Comparison of ENCODE assay signal across 21 cellular contexts in the genomic region with DNA sequence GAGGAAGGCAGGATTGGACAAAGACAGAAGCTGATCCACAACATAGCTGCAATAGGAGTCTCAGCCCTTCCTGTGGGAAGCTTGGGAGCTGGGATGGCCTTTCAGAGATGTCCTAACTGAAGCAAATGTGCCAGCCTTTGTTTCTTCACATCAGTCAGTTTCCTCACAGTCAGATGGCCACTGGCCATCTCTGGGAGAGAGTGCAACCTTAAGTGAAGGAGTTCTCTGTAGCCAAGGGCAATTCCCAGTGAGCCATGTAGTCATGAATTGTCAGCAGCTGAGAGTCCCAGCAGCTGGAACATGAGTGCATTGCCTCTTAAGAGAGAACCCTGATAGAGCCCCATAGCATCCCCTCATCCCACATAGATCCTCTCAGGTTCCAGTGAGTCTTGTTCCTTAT.
DNase-seq lines count a peak whose midpoint lies in the region; ATAC-seq and TF ChIP-seq lines count a peak whose summit lies in the region.
"Had no signal": no experiment of that assay in that cellular context is flagged by ENCODE, and none has a peak within 500 bp of the region (broad histone marks: within the 10 kb centered on the region; RNA-seq: fewer than 3 reads in every experiment).

No MANE protein-coding gene starts in this region.

- H4K20me1 ChIP-seq in GM23338 (replicated peaks; ENCODE audit: insufficient read depth), result no peaks in the 10 kb centered on the region

- no peaks in the 10 kb centered on the region for H3K9me3 Mint-ChIP-seq in GM23338

- peaks cover 1% of the 10 kb centered on the region for H3K27me3 Mint-ChIP-seq in GM23338 (ENCODE audit: insufficient read depth, low read depth, poor library complexity)
- H3K27me3 Mint-ChIP-seq: CD4-positive, CD25-positive, alpha-beta regulatory T cell had no signal

- no peak overlapping the region for H3K27ac Mint-ChIP-seq in GM23338
- H3K27ac Mint-ChIP-seq: CD4-positive, CD25-positive, alpha-beta regulatory T cell; IgD-negative memory B cell had no signal

- H3K79me2 ChIP-seq in GM23338 (replicated peaks; ENCODE audit: insufficient read depth), result no peaks in the 10 kb centered on the region

- H3K27me3 ChIP-seq in heart right ventricle (no peaks in the 10 kb centered on the region), upper lobe of right lung (no peaks in the 10 kb centered on the region), GM23338 (ENCODE audit: insufficient read depth) (no peaks in the 10 kb centered on the region)
- H3K27me3 ChIP-seq: BE2C, MG63, Peyer's patch had no signal

- DNase-seq in Right ventricle myocardium inferior (ENCODE audit: missing footprints), result peak; percentile 73
- DNase-seq in cardiac septum (ENCODE audit: low spot score), result no peak
- peak; percentile 24 to 28 for DNase-seq in heart right ventricle
- DNase-seq in sciatic nerve (ENCODE audit: low spot score), result no peak
- no peak for DNase-seq in upper lobe of right lung
- DNase-seq in GM23338 (ENCODE audit: low spot score), result no peak
- no peak for DNase-seq in COR-L47 (lab: John Stamatoyannopoulos, UW)
- DNase-seq in kidney glomerular epithelial cell (lab: John Stamatoyannopoulos, UW), result no peak
- DNase-seq: BE2C; Caco-2; CD4-positive, CD25-positive, alpha-beta regulatory T cell; GM23248; HCEC 1CT; Karpas-422; MG63; NCI-H1092; NCI-H146; NCI-H2081; Peyer's patch; SHP77 had no signal

- H3K27ac ChIP-seq in heart right ventricle (no peak overlapping the region), upper lobe of right lung (no peak overlapping the region), GM23338 (ENCODE audit: low read depth) (no peak overlapping the region)
- H3K27ac ChIP-seq: GM23248, Peyer's patch had no signal

- peak; percentile 94 for ATAC-seq in Right ventricle myocardium inferior
- ATAC-seq in heart right ventricle, result peak; percentile 38 to 94 (median 66)
- peak; percentile 78 for ATAC-seq in sciatic nerve
- ATAC-seq in upper lobe of right lung, result no peak
- no peak for ATAC-seq in GM23338

- TF ChIP-seq CTCF in heart right ventricle (IDR thresholded peaks at IDR 0.05) (no peak), upper lobe of right lung (IDR thresholded peaks at IDR 0.05) (no peak), GM23338 (conservative IDR thresholded peaks at IDR 0.05; ENCODE audit: low read depth in 2 of 2) (no peak)

- intact Hi-C loops in Right ventricle myocardium inferior (cut with DNase I), result no loop called here
- intact Hi-C loops in cardiac septum (cut with DNase I), result no loop called here
- intact Hi-C loops in heart right ventricle (cut with DNase I), result no loop called here
- intact Hi-C loops in sciatic nerve (cut with DNase I), result no loop called here
- intact Hi-C loops in upper lobe of right lung (cut with DNase I), result no loop called here

- H3K4me1 Mint-ChIP-seq in GM23338, result peaks cover 4% of the 10 kb centered on the region

- H3K4me3 ChIP-seq in heart right ventricle (no peak overlapping the region), upper lobe of right lung (no peak overlapping the region), GM23338 (no peak overlapping the region)
- H3K4me3 ChIP-seq: GM23248, MG63, Peyer's patch had no signal

- H3K4me3 Mint-ChIP-seq in GM23338, result no peak overlapping the region
- H3K4me3 Mint-ChIP-seq: CD4-positive, CD25-positive, alpha-beta regulatory T cell; IgD-negative memory B cell had no signal

- H3K9me2 ChIP-seq in GM23338 (ENCODE audit: insufficient read depth), result peaks cover 6% of the 10 kb centered on the region; the same call in 1 of the 2 replicates

- H3K4me2 ChIP-seq in GM23338, result no peak overlapping the region

- H3F3A ChIP-seq in GM23338 (replicated peaks; ENCODE audit: low read depth), result no peaks in the 10 kb centered on the region

- H3K9me3 ChIP-seq in heart right ventricle (peaks cover 0 to 6% (median 0%) of the 10 kb centered on the region in 11 donors), upper lobe of right lung (no peaks in the 10 kb centered on the region)
- H3K9me3 ChIP-seq: BE2C, MG63, Peyer's patch had no signal

- no peaks in the 10 kb centered on the region for H3K36me3 ChIP-seq in heart right ventricle
- no peaks in the 10 kb centered on the region for H3K36me3 ChIP-seq in upper lobe of right lung
- H3K36me3 ChIP-seq in GM23338 (ENCODE audit: insufficient read depth), result no peaks in the 10 kb centered on the region
- H3K36me3 ChIP-seq: BE2C, MG63, Peyer's patch had no signal

- no peaks in the 10 kb centered on the region for H3K36me3 Mint-ChIP-seq in GM23338 (ENCODE audit: low read depth)
- H3K36me3 Mint-ChIP-seq: CD4-positive, CD25-positive, alpha-beta regulatory T cell; IgD-negative memory B cell had no signal

- H3K4me1 ChIP-seq in heart right ventricle (peaks cover 0 to 10% (median 0%) of the 10 kb centered on the region in 9 donors), upper lobe of right lung (no peaks in the 10 kb centered on the region), GM23338 (ENCODE audit: insufficient read depth) (no peaks in the 10 kb centered on the region)
- H3K4me1 ChIP-seq: Peyer's patch had no signal

- H2AFZ ChIP-seq in GM23338, result no peak overlapping the region
- H2AFZ ChIP-seq: GM23248 had no signal

TF ChIP-seq in GM23338, 12 proteins besides CTCF, POLR2A, EP300 and RAD21 (continues in another document):
- TF ChIP-seq POLR2AphosphoS5 (IDR thresholded peaks at IDR 0.05; ENCODE audit: low read depth) (no peak), NANOG (IDR thresholded peaks at IDR 0.05; ENCODE audit: borderline replicate concordance) (no peak), EZH2 (IDR thresholded peaks at IDR 0.05; ENCODE audit: low read depth, unreplicated experiment) (no peak), EZH2phosphoT487 (IDR thresholded peaks at IDR 0.05; ENCODE audit: unreplicated experiment) (no peak), ZNF114 (CRISPR knock-in tag; IDR thresholded peaks at IDR 0.05) (no peak), STAT1 (IDR thresholded peaks at IDR 0.05; ENCODE audit: unreplicated experiment) (no peak), CREB1 (CRISPR knock-in tag; IDR thresholded peaks at IDR 0.05; ENCODE audit: low read depth) (no peak), REST (IDR thresholded peaks at IDR 0.05; ENCODE audit: unreplicated experiment) (no peak), ZNF331 (CRISPR knock-in tag; IDR thresholded peaks at IDR 0.05; ENCODE audit: low read depth) (no peak), JUNB (IDR thresholded peaks at IDR 0.05; ENCODE audit: unreplicated experiment) (no peak)
- TF ChIP-seq, protein P1, sequence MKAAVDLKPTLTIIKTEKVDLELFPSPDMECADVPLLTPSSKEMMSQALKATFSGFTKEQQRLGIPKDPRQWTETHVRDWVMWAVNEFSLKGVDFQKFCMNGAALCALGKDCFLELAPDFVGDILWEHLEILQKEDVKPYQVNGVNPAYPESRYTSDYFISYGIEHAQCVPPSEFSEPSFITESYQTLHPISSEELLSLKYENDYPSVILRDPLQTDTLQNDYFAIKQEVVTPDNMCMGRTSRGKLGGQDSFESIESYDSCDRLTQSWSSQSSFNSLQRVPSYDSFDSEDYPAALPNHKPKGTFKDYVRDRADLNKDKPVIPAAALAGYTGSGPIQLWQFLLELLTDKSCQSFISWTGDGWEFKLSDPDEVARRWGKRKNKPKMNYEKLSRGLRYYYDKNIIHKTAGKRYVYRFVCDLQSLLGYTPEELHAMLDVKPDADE (IDR thresholded peaks at IDR 0.05), result no peak

Comparison
In these comparisons a context has a peak if more than half of its experiments do, and no peak if none do; other contexts are left out.
1. DNase-seq: peak in Right ventricle myocardium inferior (single experiment) and heart right ventricle (2 of 2); none in cardiac septum (single experiment), sciatic nerve (single experiment), upper lobe of right lung (single experiment), GM23338 (single experiment), COR-L47 (single experiment) and kidney glomerular epithelial cell (single experiment).
2. ATAC-seq: peak in Right ventricle myocardium inferior (single experiment), heart right ventricle (8 of 8) and sciatic nerve (single experiment); none in upper lobe of right lung (single experiment) and GM23338 (single experiment).